ENCODE assay signal across 10 cellular contexts in genomic region chrY:22980151-22980550, GRCh38. TPM values are rescaled to one million over a fixed set of nuclear protein-coding genes. Genes with fewer than 3 reads are reported as not detected.
"Had no signal": no experiment of that assay in that cellular context is flagged by ENCODE, and none has a peak within 500 bp of the region (broad histone marks: within the 10 kb centered on the region; RNA-seq: fewer than 3 reads in every experiment).

No MANE protein-coding gene starts in this region.

RNA-seq across cellular contexts. Expression of gene BPY2, which starts 3.9 kb away (rescaled TPM):
- total RNA-seq: OCI-LY7, PC-3, PC-9, Peyer's patch, Right ventricle myocardium inferior, Right ventricle myocardium superior, RPMI7951, SJCRH30, SJSA1, SK-MEL-5 had no signal
